In the genomic region with DNA sequence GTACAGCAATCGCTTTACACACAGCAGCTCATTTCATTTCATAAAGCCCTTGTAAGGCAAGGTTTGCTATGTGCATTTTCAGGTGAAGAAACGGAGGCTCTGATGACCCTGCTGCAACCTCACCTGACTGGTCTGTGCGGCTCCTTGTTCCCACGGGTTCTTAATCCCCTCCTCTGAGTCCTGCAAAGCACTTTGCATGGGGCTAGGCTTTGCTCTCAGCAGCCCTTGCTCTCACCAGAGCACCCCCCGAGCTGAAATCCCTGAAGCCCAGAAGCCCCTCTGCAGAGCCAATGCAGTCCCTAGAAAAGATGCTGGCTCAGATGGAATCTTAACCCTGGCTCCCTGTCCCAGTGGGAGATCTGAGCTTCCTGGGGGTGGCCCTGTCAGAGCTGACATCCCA, we compare ENCODE assay signal across 25 cellular contexts. TPM values are rescaled to one million over a fixed set of nuclear protein-coding genes. Genes with fewer than 3 reads are reported as not detected.
A peak's percentile ranks its signal among the peaks of the same experiment; 100 is the strongest.
DNase-seq lines count a peak whose midpoint lies in the region; ATAC-seq and TF ChIP-seq lines count a peak whose summit lies in the region.
"Had no signal": no experiment of that assay in that cellular context is flagged by ENCODE, and none has a peak within 500 bp of the region (broad histone marks: within the 10 kb centered on the region; RNA-seq: fewer than 3 reads in every experiment).

No MANE protein-coding gene starts in this region.

- intact Hi-C loops in left ventricle myocardium inferior (cut with micrococcal nuclease), result no loop called here

- H3K79me2 ChIP-seq in MM.1S (ENCODE audit: low read length), result no peaks in the 10 kb centered on the region

- H3K9ac ChIP-seq in rectal smooth muscle tissue (ENCODE audit: low read length) (no peak overlapping the region), MM.1S (ENCODE audit: low read length) (no peak overlapping the region)

- peaks cover 46% of the 10 kb centered on the region for H3K4me1 ChIP-seq in left ventricle myocardium inferior
- peaks cover 0 to 37% of the 10 kb centered on the region in 2 donors for H3K4me1 ChIP-seq in right atrium auricular region
- H3K4me1 ChIP-seq in rectal smooth muscle tissue (ENCODE audit: control insufficient read depth, insufficient read depth, low read length), result peaks cover 24% of the 10 kb centered on the region
- H3K4me1 ChIP-seq in MM.1S (ENCODE audit: low read length), result no peaks in the 10 kb centered on the region
- H3K4me1 ChIP-seq: pancreas had no signal

- H3K4me2 ChIP-seq in MM.1S (ENCODE audit: low read depth, low read length), result no peak overlapping the region

- DNase-seq in left ventricle myocardium inferior (no peak), right atrium auricular region (ENCODE audit: low spot score) (no peak), MM.1S (no peak), DMS53 treated with DMSO at 0.1 percent for 48 hours (lab: John Stamatoyannopoulos, UW; ENCODE audit: unreplicated experiment) (no peak), SKM-1 treated with dmso at 0.1 percent for 144 hours (lab: John Stamatoyannopoulos, UW; ENCODE audit: unreplicated experiment) (no peak)
- no peak for DNase-seq in stimulated activated CD4-positive, alpha-beta T cell treated with anti-CD3 and anti-CD28 coated beads, Interleukin-4, amount 100 ng/mL, for 4 hours
- DNase-seq: activated CD4-positive, alpha-beta T cell treated with anti-CD3 and anti-CD28 coated beads, Interleukin-2, amount 10 ng/mL, durations not matched to agents 24 days and 14 days; activated naive CD4-positive, alpha-beta T cell treated with Interleukin-2 at 50 U/mL for 16 hours; activated T-cell treated with anti-CD3 and anti-CD28 coated beads, Interleukin-2, amount 50 U/mL, for 4 hours; caudate nucleus; DMS53; GDM1; KG1; NCI-H1436; NCI-H2107; NCI-H446 treated with DMSO at 0.1 percent for 48 hours; stimulated activated naive CD8-positive, alpha-beta T cell treated with anti-CD3 and anti-CD28 coated beads, Interleukin-15, amount 100 ng/mL, for 72 hours; T-helper 2 cell had no signal

- H2AFZ ChIP-seq in MM.1S (ENCODE audit: low read length), result no peak overlapping the region

- H3K36me3 ChIP-seq in left ventricle myocardium inferior (no peaks in the 10 kb centered on the region), right atrium auricular region (no peaks in the 10 kb centered on the region), rectal smooth muscle tissue (ENCODE audit: control insufficient read depth, insufficient read depth, low read length) (no peaks in the 10 kb centered on the region), MM.1S (replicated peaks; ENCODE audit: insufficient read depth, low read length) (no peaks in the 10 kb centered on the region)
- H3K36me3 ChIP-seq: pancreas had no signal

- TF ChIP-seq CTCF in left ventricle myocardium inferior (IDR thresholded peaks at IDR 0.05; ENCODE audit: borderline replicate concordance) (no peak), right atrium auricular region (IDR thresholded peaks at IDR 0.05) (no peak), MM.1S (IDR thresholded peaks at IDR 0.05; ENCODE audit: low read length) (no peak)

- H3F3A ChIP-seq in MM.1S (ENCODE audit: insufficient read depth, low read length), result no peaks in the 10 kb centered on the region

- no peaks in the 10 kb centered on the region for H3K9me2 ChIP-seq in MM.1S (replicated peaks; ENCODE audit: insufficient read depth, low read length)

- H3K9me3 ChIP-seq in left ventricle myocardium inferior (replicated peaks), result no peaks in the 10 kb centered on the region
- H3K9me3 ChIP-seq in right atrium auricular region, result no peaks in the 10 kb centered on the region
- H3K9me3 ChIP-seq in MM.1S (replicated peaks; ENCODE audit: insufficient read depth, low read length), result no peaks in the 10 kb centered on the region
- H3K9me3 ChIP-seq: pancreas had no signal

- H3K4me3 ChIP-seq in left ventricle myocardium inferior (no peak overlapping the region), right atrium auricular region (no peak overlapping the region), rectal smooth muscle tissue (ENCODE audit: low read length) (no peak overlapping the region), MM.1S (ENCODE audit: low read length) (no peak overlapping the region)
- H3K4me3 ChIP-seq: pancreas had no signal

- no peaks in the 10 kb centered on the region for H4K20me1 ChIP-seq in MM.1S (ENCODE audit: insufficient read depth, low read length)

- no peaks in the 10 kb centered on the region for H3K27me3 ChIP-seq in left ventricle myocardium inferior (ENCODE audit: low read depth)
- H3K27me3 ChIP-seq in right atrium auricular region, result no peaks in the 10 kb centered on the region
- no peaks in the 10 kb centered on the region for H3K27me3 ChIP-seq in rectal smooth muscle tissue (ENCODE audit: control insufficient read depth, insufficient read depth, low read length)
- no peaks in the 10 kb centered on the region for H3K27me3 ChIP-seq in MM.1S (replicated peaks; ENCODE audit: insufficient read depth, low read length)
- H3K27me3 ChIP-seq: pancreas had no signal

- H3K27ac ChIP-seq in left ventricle myocardium inferior (replicated peaks) (peak overlapping the region; percentile 93), right atrium auricular region (peak overlapping the region in 1 of 2 donors; percentile 81), rectal smooth muscle tissue (ENCODE audit: low read depth, low read length) (peak overlapping the region; percentile 97), MM.1S (ENCODE audit: low read length) (no peak overlapping the region)
- H3K27ac ChIP-seq: pancreas had no signal

- peak; percentile 46 for ATAC-seq in esophagus mucosa
- ATAC-seq: activated T-cell treated with anti-CD3 and anti-CD28 coated beads, Interleukin-2, amount 50 U/mL, for 4 hours; natural killer cell treated with Interleukin-12 subunit alpha and Interleukin-12 subunit beta and Interleukin-15 and Interleukin-18, amount 100 ng/mL, for 72 hours; pancreas; stimulated activated naive CD8-positive, alpha-beta T cell treated with anti-CD3 and anti-CD28 coated beads, Interleukin-15, amount 100 ng/mL, for 72 hours had no signal

RNA-seq across cellular contexts. Expression of a gene that starts 11.0 kb away (rescaled TPM):
- total RNA-seq in left ventricle myocardium inferior (4.8 TPM), right atrium auricular region (1 to 10 TPM; 7.5 to 8.5 TPM), esophagus mucosa (8.1 TPM)

RNA-seq across cellular contexts. Expression of a gene that starts 20.1 kb away (rescaled TPM):
- total RNA-seq in left ventricle myocardium inferior, result 16,708 TPM
- total RNA-seq in right atrium auricular region, result 1,000 to 10,000 TPM; 6,650 to 9,762 TPM
- 7.7 TPM for total RNA-seq in esophagus mucosa
- total RNA-seq: dermis microvascular lymphatic vessel endothelial cell; mesothelial cell of epicardium; natural killer cell treated with Interleukin-12 subunit alpha and Interleukin-12 subunit beta and Interleukin-15 and Interleukin-18, amount 100 ng/mL, for 72 hours; SK-MEL-5 had no signal

Comparison
In these comparisons a context has a peak if more than half of its experiments do, and no peak if none do; other contexts are left out.
1. RNA of a gene that starts 20.1 kb away (total RNA-seq): 16,708 TPM in left ventricle myocardium inferior (single experiment) and 6,650 to 9,762 TPM in right atrium auricular region; 7.7 TPM in esophagus mucosa (single experiment); every median in the first group is over 100 times any median in the second.